In the genomic region with DNA sequence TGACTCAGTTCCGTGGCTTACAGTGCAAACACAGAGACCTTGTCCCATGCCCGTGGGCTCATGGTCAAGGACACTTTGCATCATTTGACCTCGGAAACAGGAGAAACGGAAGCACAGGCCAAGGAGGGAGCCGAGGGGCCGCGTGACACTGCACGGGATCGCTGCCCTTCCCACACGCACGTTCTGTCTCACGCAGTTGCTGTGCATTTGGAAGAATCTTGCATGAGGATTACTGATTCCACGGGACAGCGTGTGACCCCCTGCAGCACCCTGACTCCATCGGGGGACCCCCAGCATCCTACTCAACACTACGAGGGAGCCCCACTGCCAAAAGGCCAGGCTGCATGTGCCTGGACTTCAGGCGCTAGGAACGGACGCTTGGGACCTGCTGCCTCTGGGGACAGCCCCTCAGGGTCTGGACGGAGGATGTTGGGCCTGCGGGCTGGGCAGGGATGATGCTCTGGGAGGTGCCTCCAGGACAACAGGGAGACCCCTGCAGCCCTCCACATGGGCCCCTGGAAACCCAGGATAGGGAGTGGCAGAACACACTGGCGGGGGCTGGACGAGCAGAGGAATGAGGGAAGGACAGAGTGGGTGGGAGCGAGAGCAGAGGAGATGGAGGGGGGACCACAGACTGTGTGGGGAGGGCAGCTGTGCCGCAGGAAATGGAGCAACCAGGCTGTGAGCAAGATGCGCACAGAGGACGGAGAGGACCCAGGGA, we compare ENCODE assay signal across 15 cellular contexts.
"Had no signal": no experiment of that assay in that cellular context is flagged by ENCODE, and none has a peak within 500 bp of the region (broad histone marks: within the 10 kb centered on the region; RNA-seq: fewer than 3 reads in every experiment).

No MANE protein-coding gene starts in this region.

- H3K27me3 Mint-ChIP-seq: activated CD4-positive, alpha-beta memory T cell treated with anti-CD3 and anti-CD28 coated beads, Interleukin-2, amount 10 ng/mL, durations not matched to agents 7 days and 5 days; naive thymus-derived CD8-positive, alpha-beta T cell; stimulated activated memory B cell treated with anti-CD40 and anti-IgM and Interleukin-4, amounts not matched to agents 10 μg/mL and 1 μg/mL and 100 μg/mL, for 72 hours; T-helper 17 cell had no signal

- DNase-seq: activated CD4-positive, alpha-beta memory T cell treated with anti-CD3 and anti-CD28 coated beads, Interleukin-2, amount 10 ng/mL, durations not matched to agents 7 days and 5 days; activated CD4-positive, alpha-beta T cell treated with anti-CD3 and anti-CD28 coated beads for 4 hours; activated naive CD4-positive, alpha-beta T cell treated with anti-CD3 and anti-CD28 coated beads for 36 hours; activated T-cell treated with anti-CD3 and anti-CD28 coated beads, Interleukin-2, amount 50 U/mL, for 48 hours; erythroblast; left ventricle myocardium inferior; mesenchymal stem cell; naive thymus-derived CD8-positive, alpha-beta T cell; stimulated activated CD4-positive, alpha-beta T cell treated with anti-CD3 and anti-CD28 coated beads, Interleukin-12 subunit alpha, Interleukin-12 subunit beta, amount 100 ng/mL, for 4 hours; T-helper 17 cell; thyroid gland had no signal

- H3K27ac ChIP-seq: ascending aorta, gastroesophageal sphincter, left ventricle myocardium inferior, thyroid gland, vagina had no signal

- ATAC-seq: gastroesophageal sphincter; naive thymus-derived CD8-positive, alpha-beta T cell; stimulated activated memory B cell treated with anti-CD40 and anti-IgM and Interleukin-4, amounts not matched to agents 10 μg/mL and 1 μg/mL and 100 μg/mL, for 72 hours; T-helper 17 cell had no signal

- H3K36me3 Mint-ChIP-seq: naive thymus-derived CD8-positive, alpha-beta T cell; stimulated activated memory B cell treated with anti-CD40 and anti-IgM and Interleukin-4, amounts not matched to agents 10 μg/mL and 1 μg/mL and 100 μg/mL, for 72 hours had no signal

- H3K27me3 ChIP-seq: ascending aorta, gastroesophageal sphincter, thyroid gland, vagina had no signal

- H3K4me1 Mint-ChIP-seq: activated CD4-positive, alpha-beta memory T cell treated with anti-CD3 and anti-CD28 coated beads, Interleukin-2, amount 10 ng/mL, durations not matched to agents 7 days and 5 days; stimulated activated memory B cell treated with anti-CD40 and anti-IgM and Interleukin-4, amounts not matched to agents 10 μg/mL and 1 μg/mL and 100 μg/mL, for 72 hours; T-helper 17 cell had no signal

- H3K9me3 ChIP-seq: ascending aorta, gastroesophageal sphincter, left ventricle myocardium inferior, thyroid gland, vagina had no signal

- H3K4me1 ChIP-seq: ascending aorta, gastroesophageal sphincter, left ventricle myocardium inferior, thyroid gland, vagina had no signal

- H3K9me3 Mint-ChIP-seq: activated CD4-positive, alpha-beta memory T cell treated with anti-CD3 and anti-CD28 coated beads, Interleukin-2, amount 10 ng/mL, durations not matched to agents 7 days and 5 days; activated naive CD4-positive, alpha-beta T cell treated with anti-CD3 and anti-CD28 coated beads for 36 hours; naive thymus-derived CD8-positive, alpha-beta T cell; stimulated activated memory B cell treated with anti-CD40 and anti-IgM and Interleukin-4, amounts not matched to agents 10 μg/mL and 1 μg/mL and 100 μg/mL, for 72 hours had no signal

- H3K27ac Mint-ChIP-seq: activated CD4-positive, alpha-beta memory T cell treated with anti-CD3 and anti-CD28 coated beads, Interleukin-2, amount 10 ng/mL, durations not matched to agents 7 days and 5 days; activated naive CD4-positive, alpha-beta T cell treated with anti-CD3 and anti-CD28 coated beads for 36 hours; stimulated activated memory B cell treated with anti-CD40 and anti-IgM and Interleukin-4, amounts not matched to agents 10 μg/mL and 1 μg/mL and 100 μg/mL, for 72 hours; T-helper 17 cell had no signal

- H3K4me3 Mint-ChIP-seq: activated CD4-positive, alpha-beta memory T cell treated with anti-CD3 and anti-CD28 coated beads, Interleukin-2, amount 10 ng/mL, durations not matched to agents 7 days and 5 days; activated naive CD4-positive, alpha-beta T cell treated with anti-CD3 and anti-CD28 coated beads for 36 hours; naive thymus-derived CD8-positive, alpha-beta T cell; stimulated activated memory B cell treated with anti-CD40 and anti-IgM and Interleukin-4, amounts not matched to agents 10 μg/mL and 1 μg/mL and 100 μg/mL, for 72 hours; T-helper 17 cell had no signal

- H3K36me3 ChIP-seq: ascending aorta, gastroesophageal sphincter, left ventricle myocardium inferior, thyroid gland, vagina had no signal

- H3K4me3 ChIP-seq: ascending aorta, gastroesophageal sphincter, left ventricle myocardium inferior, thyroid gland, vagina had no signal
